Comparison of ENCODE assay signal across 20 cellular contexts in the genomic region with DNA sequence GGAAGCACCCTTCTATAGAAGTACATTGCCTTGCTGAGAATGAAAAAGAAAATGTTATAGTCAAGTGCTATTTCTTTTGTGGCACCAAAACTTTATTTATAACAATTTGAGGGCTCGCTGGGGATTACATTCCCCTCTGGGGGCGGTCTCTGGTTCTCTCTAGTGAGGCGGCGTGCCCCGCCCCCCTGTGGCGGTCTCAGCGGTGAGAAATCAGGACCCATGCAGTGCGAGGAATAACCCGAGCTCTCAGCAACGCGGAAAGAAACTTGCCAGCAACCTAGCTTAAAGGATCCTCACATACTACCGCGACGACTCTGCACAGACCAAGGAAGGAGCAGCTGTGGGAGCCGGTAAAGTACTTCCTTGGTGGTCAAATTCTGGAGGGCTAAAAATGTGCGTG.
DNase-seq lines count a peak whose midpoint lies in the region; ATAC-seq, FAIRE-seq and TF ChIP-seq lines count a peak whose summit lies in the region.
"Had no signal": no experiment of that assay in that cellular context is flagged by ENCODE, and none has a peak within 500 bp of the region (broad histone marks: within the 10 kb centered on the region; RNA-seq: fewer than 3 reads in every experiment).

No MANE protein-coding gene starts in this region.

- H2AFZ ChIP-seq in H1 (ENCODE audit: low read length) (0 out of 2 replicates have a peak overlapping the region, but pooled peaks have one; percentile 27), neural progenitor cell (replicated peaks) (peak overlapping the region; percentile 87)
- H2AFZ ChIP-seq: GM23338 had no signal

- H3K27ac ChIP-seq in H1 (ENCODE audit: low read depth, low read length): peak overlapping the region; percentile 1; the same call in 1 of the 2 replicates
- no peak overlapping the region for H3K27ac ChIP-seq in neural progenitor cell
- H3K27ac ChIP-seq: HL-60 had no signal

- peaks cover 9% of the 10 kb centered on the region for H3K9me3 Mint-ChIP-seq in neural progenitor cell

- no peak overlapping the region for H4K5ac ChIP-seq in H1 (ENCODE audit: insufficient read length, low read depth, low read length)

- H3K27ac Mint-ChIP-seq in neural progenitor cell: no peak overlapping the region
- H3K27ac Mint-ChIP-seq: CD4-positive, CD25-positive, alpha-beta regulatory T cell; GM23338; H9 had no signal

- peak overlapping the region; percentile 16 to 48; a peak in 2 of 4 replicates for H3K4me2 ChIP-seq in H1 (ENCODE audit: insufficient read depth in 1 of 2, low read depth in 2 of 2, low read length in 2 of 2)
- H3K4me2 ChIP-seq in neural progenitor cell: peak overlapping the region; percentile 29
- H3K4me2 ChIP-seq: GM23338 had no signal

- no peak for FAIRE-seq in H1 (lab: Jason Lieb, UNC)
- FAIRE-seq: A204.1, D721Med, GM12892, GM18507 had no signal

- H2BK12ac ChIP-seq in H1 (ENCODE audit: low read depth, low read length): peak overlapping the region; percentile 98

- no peak overlapping the region for H3K56ac ChIP-seq in H1 (replicated peaks; ENCODE audit: insufficient read length, low read depth, low read length)

- H3K9ac ChIP-seq in H1 (replicated peaks in 1 of 4; ENCODE audit: extremely low read depth in 1 of 4, low read depth in 3 of 4, low read length in 3 of 4) (no peak overlapping the region; a peak in 1 of 7 replicates), neural progenitor cell (no peak overlapping the region)

- H3K18ac ChIP-seq in H1 (ENCODE audit: extremely low read depth, low read length): peak overlapping the region; percentile 51; the same call in 1 of the 2 replicates

- no peak overlapping the region for H3K14ac ChIP-seq in H1 (ENCODE audit: insufficient read length)

- H3K4me3 ChIP-seq in H1 (ENCODE audit: extremely low read depth in 1 of 4, insufficient read depth in 2 of 4, low read depth in 3 of 4, low read length in 4 of 4) (peak overlapping the region in 1 of 4 experiments; percentile 39; a peak in 1 of 8 replicates), neural progenitor cell (no peak overlapping the region)
- H3K4me3 ChIP-seq: GM23338 had no signal

- no peak for ATAC-seq in HG03175 (IDR thresholded peaks at IDR 0.05; ENCODE audit: unreplicated experiment)
- ATAC-seq: GM23338 had no signal

- no peaks in the 10 kb centered on the region; the same call in 1 of the 2 replicates for H3K79me1 ChIP-seq in H1 (ENCODE audit: low read depth, low read length)

- DNase-seq in H1 (ENCODE audit: low read depth in 1 of 2, low spot score in 2 of 2) (no peak), islet precursor cell (peak; percentile 45), neural progenitor cell (ENCODE audit: low spot score) (peak; percentile 29), DMS79 treated with DMSO at 0.1 percent for 48 hours (lab: John Stamatoyannopoulos, UW) (no peak), posterior vena cava (ENCODE audit: low spot score) (no peak), germinal center (ENCODE audit: low spot score) (no peak)
- DNase-seq: ACHN; BE2C; C1 segment of cervical spinal cord; Caco-2; CD4-positive, CD25-positive, alpha-beta regulatory T cell; GDM1; H9 had no signal

- H3K27me3 Mint-ChIP-seq in neural progenitor cell (ENCODE audit: insufficient read depth, low read depth): peaks cover 3% of the 10 kb centered on the region

- TF ChIP-seq CTCF in H1 (IDR thresholded peaks at IDR 0.05; ENCODE audit: control extremely low read depth in 1 of 3, insufficient read depth in 1 of 3, low read depth in 1 of 3, low read length in 3 of 3) (0 out of 4 replicates have a peak, but pooled peaks of 1 of the 3 experiments have one; percentile 8), neural progenitor cell (IDR thresholded peaks at IDR 0.05) (no peak)

- H3K9me3 ChIP-seq in H1 (ENCODE audit: insufficient read depth in 2 of 2, low read depth in 1 of 2, low read length in 1 of 2) (peaks cover 0 to 4% of the 10 kb centered on the region in 2 experiments; a peak in 1 of 4 replicates), neural progenitor cell (ENCODE audit: low read depth) (no peaks in the 10 kb centered on the region)
- H3K9me3 ChIP-seq: BE2C, Caco-2 had no signal

- H3K79me2 ChIP-seq in H1 (ENCODE audit: control insufficient read depth in 1 of 2, insufficient read depth in 2 of 2, low read length in 2 of 2): no peaks in the 10 kb centered on the region
- H3K79me2 ChIP-seq in neural progenitor cell (ENCODE audit: low read depth): no peaks in the 10 kb centered on the region

- H3K4ac ChIP-seq in H1 (replicated peaks; ENCODE audit: insufficient read length, low read depth, low read length): no peak overlapping the region

- H2BK15ac ChIP-seq in H1 (ENCODE audit: low read length): peak overlapping the region; percentile 74; the same call in 1 of the 2 replicates

- peaks cover 11 to 24% (median 13%) of the 10 kb centered on the region in 4 experiments; a peak in 6 of 7 replicates for H3K4me1 ChIP-seq in H1 (replicated peaks in 1 of 4; ENCODE audit: control insufficient read depth in 3 of 4, insufficient read depth in 4 of 4, low read length in 3 of 4)
- H3K4me1 ChIP-seq in neural progenitor cell: peaks cover 15% of the 10 kb centered on the region
- H3K4me1 ChIP-seq: Caco-2 had no signal

- no peak overlapping the region for H4K91ac ChIP-seq in H1 (replicated peaks; ENCODE audit: insufficient read length, low read length)

- no peak overlapping the region for H2BK120ac ChIP-seq in H1 (replicated peaks; ENCODE audit: low read depth, low read length)

- no peaks in the 10 kb centered on the region for H3K36me3 Mint-ChIP-seq in neural progenitor cell
- H3K36me3 Mint-ChIP-seq: CD4-positive, CD25-positive, alpha-beta regulatory T cell had no signal

- intact Hi-C loops in posterior vena cava (cut with DNase I): no loop called here

- H4K8ac ChIP-seq in H1 (ENCODE audit: extremely low read depth, insufficient read depth, low read length): no peak overlapping the region

- no peaks in the 10 kb centered on the region for H4K20me1 ChIP-seq in H1 (replicated peaks in 1 of 2; ENCODE audit: control insufficient read depth in 1 of 2, insufficient read depth in 2 of 2, low read length in 2 of 2)
- no peaks in the 10 kb centered on the region for H4K20me1 ChIP-seq in neural progenitor cell (ENCODE audit: low read depth)

- POLR2A ChIA-PET in H1 (lab: Charles Lee; ENCODE audit: partially characterized antibody): interaction anchor here (0.7 to 1.0 kb wide), 2 partner anchors 321 to 356 kb away, joined by 3 read pairs; no protein-coding TSS in a partner anchor

- H3K27me3 ChIP-seq in H1 (replicated peaks in 1 of 4; ENCODE audit: control insufficient read depth in 3 of 4, extremely low read depth in 1 of 4, insufficient read depth in 3 of 4, low read length in 3 of 4) (no peaks in the 10 kb centered on the region), neural progenitor cell (no peaks in the 10 kb centered on the region)
- H3K27me3 ChIP-seq: BE2C had no signal

- TF ChIP-seq POLR2A in H1 (IDR thresholded peaks at IDR 0.05; ENCODE audit: control extremely low read depth in 1 of 2, low read depth in 2 of 2, low read length in 2 of 2): no peak

- H3K4me1 Mint-ChIP-seq in neural progenitor cell: no peaks in the 10 kb centered on the region
- H3K4me1 Mint-ChIP-seq: CD4-positive, CD25-positive, alpha-beta regulatory T cell had no signal

- CTCF ChIA-PET in H1 (lab: Charles Lee; ENCODE audit: partially characterized antibody): interaction anchor here (0.7 to 2.2 kb wide), 3 partner anchors 17 to 34 kb away, joined by 4 to 10 read pairs (median 4); no protein-coding TSS in a partner anchor

- peaks cover 0 to 3% (median 0%) of the 10 kb centered on the region in 4 experiments; a peak in 1 of 8 replicates for H3K36me3 ChIP-seq in H1 (ENCODE audit: control insufficient read depth in 2 of 4, insufficient read depth in 4 of 4, low read length in 3 of 4)
- H3K36me3 ChIP-seq in neural progenitor cell: no peaks in the 10 kb centered on the region
- H3K36me3 ChIP-seq: BE2C had no signal

- no peaks in the 10 kb centered on the region for H3K23me2 ChIP-seq in H1 (ENCODE audit: low read depth, low read length)

- no peak overlapping the region for H3K4me3 Mint-ChIP-seq in neural progenitor cell
- H3K4me3 Mint-ChIP-seq: CD4-positive, CD25-positive, alpha-beta regulatory T cell; GM23338; H9 had no signal

- peak overlapping the region; percentile 85; the same call in 1 of the 2 replicates for H2BK5ac ChIP-seq in H1 (ENCODE audit: low read depth, low read length)

- peak overlapping the region; percentile 97 for H2BK20ac ChIP-seq in H1 (ENCODE audit: low read length)

- no peak; a peak in 1 of 4 replicates for TF ChIP-seq RAD21 in H1 (IDR thresholded peaks at IDR 0.05 in 1 of 2, conservative IDR thresholded peaks at IDR 0.05 in 1 of 2; ENCODE audit: low read depth in 2 of 2, low read length in 2 of 2)

- no peak overlapping the region for H3K23ac ChIP-seq in H1 (ENCODE audit: insufficient read length)

- 30% methylated on average over 16 of the region's 16 CpGs; no CpG with 5 or more reads in 1 of the 2 experiments for WGBS in H1 (ENCODE audit: extremely low coverage in 1 of 2, insufficient coverage in 1 of 2, insufficient read length in 1 of 2, insufficient replicate concordance in 2 of 2, low coverage in 1 of 2, low lambda C conversion rate in 2 of 2, missing lambda C conversion rate in 1 of 2), 2 experiments

- no peak overlapping the region for H2AK5ac ChIP-seq in H1 (ENCODE audit: low read depth, low read length)

- no peak for TF ChIP-seq EP300 in H1 (IDR thresholded peaks at IDR 0.05; ENCODE audit: borderline replicate concordance in 1 of 2, low read depth in 2 of 2, low read length in 2 of 2)

- no peaks in the 10 kb centered on the region for H3F3A ChIP-seq in neural progenitor cell (ENCODE audit: low read depth)

TF ChIP-seq in H1, 55 proteins besides CTCF, POLR2A, EP300 and RAD21:
- TF ChIP-seq SP4 (IDR thresholded peaks at IDR 0.05; ENCODE audit: low read length): no peak
- TF ChIP-seq, protein P1, sequence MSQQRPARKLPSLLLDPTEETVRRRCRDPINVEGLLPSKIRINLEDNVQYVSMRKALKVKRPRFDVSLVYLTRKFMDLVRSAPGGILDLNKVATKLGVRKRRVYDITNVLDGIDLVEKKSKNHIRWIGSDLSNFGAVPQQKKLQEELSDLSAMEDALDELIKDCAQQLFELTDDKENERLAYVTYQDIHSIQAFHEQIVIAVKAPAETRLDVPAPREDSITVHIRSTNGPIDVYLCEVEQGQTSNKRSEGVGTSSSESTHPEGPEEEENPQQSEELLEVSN (IDR thresholded peaks at IDR 0.05): no peak
- no peak for TF ChIP-seq RFX5 (IDR thresholded peaks at IDR 0.05; ENCODE audit: borderline replicate concordance, low read depth, low read length)
- no peak for TF ChIP-seq POLR2AphosphoS5 (IDR thresholded peaks at IDR 0.05; ENCODE audit: low read depth, low read length)
- no peak for TF ChIP-seq CHD2 (IDR thresholded peaks at IDR 0.05; ENCODE audit: low read length)
- TF ChIP-seq SRF (IDR thresholded peaks at IDR 0.05; ENCODE audit: low read depth, low read length): no peak
- TF ChIP-seq RXRA (IDR thresholded peaks at IDR 0.05; ENCODE audit: insufficient read depth, low read depth, low read length): no peak
- no peak for TF ChIP-seq BACH1 (IDR thresholded peaks at IDR 0.05; ENCODE audit: low read length)
- TF ChIP-seq TAF7 (optimal IDR thresholded peaks at IDR 0.05; ENCODE audit: borderline replicate concordance, low read depth, low read length): no peak

Comparison
In these comparisons a context has a peak if more than half of its experiments do, and no peak if none do; other contexts are left out.
1. DNase-seq: peak in islet precursor cell (single experiment) and neural progenitor cell (single experiment); none in H1 (0 of 2), DMS79 treated with DMSO at 0.1 percent for 48 hours (single experiment), posterior vena cava (single experiment) and germinal center (single experiment).